Comparison of ENCODE assay signal across 9 cellular contexts in the genomic region with DNA sequence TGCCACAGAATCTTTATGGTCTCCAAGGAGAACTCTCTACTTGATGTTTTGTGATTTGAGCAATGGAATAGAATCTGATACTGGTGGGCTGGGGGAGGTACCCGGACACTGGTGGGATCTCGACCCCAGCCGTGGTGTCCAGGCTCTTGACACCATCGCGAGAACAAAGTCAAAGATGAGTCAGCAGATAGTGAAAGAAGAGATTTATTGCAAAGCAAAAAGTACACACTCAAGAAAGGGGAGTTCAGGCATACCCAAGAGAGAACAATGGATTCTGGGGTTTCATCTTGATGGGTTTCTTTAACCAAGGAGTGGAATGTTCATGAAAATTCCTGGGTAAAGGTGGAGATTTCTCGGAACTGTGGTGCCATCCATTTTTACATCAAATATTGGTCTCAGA. TPM values are rescaled to one million over a fixed set of nuclear protein-coding genes. Genes with fewer than 3 reads are reported as not detected.
A peak's percentile ranks its signal among the peaks of the same experiment; 100 is the strongest.
DNase-seq lines count a peak whose midpoint lies in the region; ATAC-seq, FAIRE-seq and TF ChIP-seq lines count a peak whose summit lies in the region.
"Not testable (repeated sequence)": the region's sequence is repeated elsewhere in the genome, so short reads cannot be mapped to it uniquely, and the experiment has no call there.
"Had no signal": no experiment of that assay in that cellular context is flagged by ENCODE, and none has a peak within 500 bp of the region (broad histone marks: within the 10 kb centered on the region; RNA-seq: fewer than 3 reads in every experiment).

No MANE protein-coding gene starts in this region.

- FAIRE-seq in A549 (lab: Jason Lieb, UNC): not testable (repeated sequence)

- peaks cover 25% of the 10 kb centered on the region for H3K4me1 Mint-ChIP-seq in Caco-2 (ENCODE audit: low read depth, unreplicated experiment)
- peaks cover 24% of the 10 kb centered on the region for H3K4me1 Mint-ChIP-seq in activated CD8-positive, alpha-beta T cell treated with anti-CD3 and anti-CD28 coated beads for 36 hours (ENCODE audit: low read depth)
- peaks cover 44% of the 10 kb centered on the region for H3K4me1 Mint-ChIP-seq in activated naive CD4-positive, alpha-beta T cell treated with anti-CD3 and anti-CD28 coated beads, Interleukin-2, amount 50 U/mL, for 24 hours
- H3K4me1 Mint-ChIP-seq in central memory CD8-positive, alpha-beta T cell: peaks cover 25% of the 10 kb centered on the region
- H3K4me1 Mint-ChIP-seq in naive B cell: peaks cover 23 to 51% (median 26%) of the 10 kb centered on the region in 3 donors
- peaks cover 19% of the 10 kb centered on the region for H3K4me1 Mint-ChIP-seq in osteocyte (ENCODE audit: unreplicated experiment)

- H3K9me3 Mint-ChIP-seq in Caco-2 (ENCODE audit: unreplicated experiment); activated CD8-positive, alpha-beta T cell treated with anti-CD3 and anti-CD28 coated beads for 36 hours; activated naive CD4-positive, alpha-beta T cell treated with anti-CD3 and anti-CD28 coated beads, Interleukin-2, amount 50 U/mL, for 24 hours; central memory CD8-positive, alpha-beta T cell; naive B cell; osteocyte (ENCODE audit: unreplicated experiment): not testable (repeated sequence)

- H3K27me3 ChIP-seq in Caco-2 (replicated peaks; ENCODE audit: control insufficient read depth, insufficient read depth, low read length): not testable (repeated sequence)

- not testable (repeated sequence) for H3K9me2 ChIP-seq in OCI-LY7 (ENCODE audit: insufficient read depth, low read length)

- not testable (repeated sequence) for ATAC-seq in A549; activated CD8-positive, alpha-beta T cell treated with anti-CD3 and anti-CD28 coated beads for 36 hours; central memory CD8-positive, alpha-beta T cell (replicated peaks; ENCODE audit: extremely low read depth, poor library complexity, severe bottlenecking); naive B cell (ENCODE audit: low read depth in 2 of 2)

- H2AFZ ChIP-seq in OCI-LY7 (ENCODE audit: low read length): not testable (repeated sequence)

- not testable (repeated sequence) for H3K27ac ChIP-seq in A549; OCI-LY7 (ENCODE audit: low read depth, low read length, poor library complexity, severe bottlenecking)

- not testable (repeated sequence) for TF ChIP-seq EP300 in A549 (IDR thresholded peaks at IDR 0.05)

- not testable (repeated sequence) for BruUV-seq in Caco-2 (replicated peaks; lab: Mats Ljungman, UMichigan); OCI-LY7 (replicated peaks; lab: Mats Ljungman, UMichigan)

- POLR2A ChIA-PET in A549 (lab: Yijun Ruan, JAX); Caco-2 (lab: Charles Lee); OCI-LY7 (lab: Charles Lee); activated CD8-positive, alpha-beta T cell treated with anti-CD3 and anti-CD28 coated beads for 36 hours (lab: Charles Lee): not testable (repeated sequence)

- H4K20me1 ChIP-seq in OCI-LY7 (ENCODE audit: insufficient read depth, low read length): not testable (repeated sequence)

- not testable (repeated sequence) for TF ChIP-seq POLR2A in A549 (IDR thresholded peaks at IDR 0.05; ENCODE audit: low read length)

- H3K4me3 ChIP-seq in A549; Caco-2 (ENCODE audit: low read depth, low read length); OCI-LY7 (ENCODE audit: low read depth, low read length, poor library complexity, severe bottlenecking): not testable (repeated sequence)

- not testable (repeated sequence) for TF ChIP-seq CTCF in A549 (IDR thresholded peaks at IDR 0.05); Caco-2 (IDR thresholded peaks at IDR 0.05; ENCODE audit: insufficient read depth in 1 of 2, low read depth in 1 of 2, low read length in 1 of 2, severe bottlenecking in 1 of 2, unreplicated experiment in 1 of 2); OCI-LY7 (conservative IDR thresholded peaks at IDR 0.05; ENCODE audit: low read length); activated CD8-positive, alpha-beta T cell treated with anti-CD3 and anti-CD28 coated beads for 36 hours (IDR thresholded peaks at IDR 0.05); osteocyte (IDR thresholded peaks at IDR 0.05)

- DNase-seq in A549 (ENCODE audit: low read depth in 1 of 2, low spot score in 1 of 2); Caco-2; OCI-LY7 (ENCODE audit: low spot score); activated CD8-positive, alpha-beta T cell treated with anti-CD3 and anti-CD28 coated beads for 36 hours; central memory CD8-positive, alpha-beta T cell (ENCODE audit: low spot score in 2 of 2); naive B cell; osteocyte (ENCODE audit: extremely low spot score, unreplicated experiment): not testable (repeated sequence)

- H3K9me3 ChIP-seq in A549; Caco-2; OCI-LY7 (ENCODE audit: low read length): not testable (repeated sequence)

- not testable (repeated sequence) for H3K27me3 Mint-ChIP-seq in Caco-2 (ENCODE audit: insufficient read depth, unreplicated experiment); activated CD8-positive, alpha-beta T cell treated with anti-CD3 and anti-CD28 coated beads for 36 hours; activated naive CD4-positive, alpha-beta T cell treated with anti-CD3 and anti-CD28 coated beads, Interleukin-2, amount 50 U/mL, for 24 hours; central memory CD8-positive, alpha-beta T cell; naive B cell
- H3K27me3 Mint-ChIP-seq in osteocyte (ENCODE audit: unreplicated experiment): peaks cover 16% of the 10 kb centered on the region

- peaks cover 20% of the 10 kb centered on the region for H3K36me3 Mint-ChIP-seq in Caco-2 (ENCODE audit: insufficient read depth, unreplicated experiment)
- H3K36me3 Mint-ChIP-seq in activated CD8-positive, alpha-beta T cell treated with anti-CD3 and anti-CD28 coated beads for 36 hours (ENCODE audit: low read depth); activated naive CD4-positive, alpha-beta T cell treated with anti-CD3 and anti-CD28 coated beads, Interleukin-2, amount 50 U/mL, for 24 hours; naive B cell; osteocyte (ENCODE audit: unreplicated experiment): not testable (repeated sequence)
- peaks cover 32% of the 10 kb centered on the region for H3K36me3 Mint-ChIP-seq in central memory CD8-positive, alpha-beta T cell (ENCODE audit: insufficient read depth)

- peak overlapping the region; percentile 52 for H3K4me3 Mint-ChIP-seq in Caco-2 (ENCODE audit: unreplicated experiment)
- peak overlapping the region; percentile 74 for H3K4me3 Mint-ChIP-seq in activated CD8-positive, alpha-beta T cell treated with anti-CD3 and anti-CD28 coated beads for 36 hours
- peak overlapping the region; percentile 82 for H3K4me3 Mint-ChIP-seq in activated naive CD4-positive, alpha-beta T cell treated with anti-CD3 and anti-CD28 coated beads, Interleukin-2, amount 50 U/mL, for 24 hours
- H3K4me3 Mint-ChIP-seq in central memory CD8-positive, alpha-beta T cell: peak overlapping the region; percentile 24
- H3K4me3 Mint-ChIP-seq in naive B cell: peak overlapping the region in 6 of 8 donors; percentile 46 to 94 (median 85)
- peak overlapping the region; percentile 15 for H3K4me3 Mint-ChIP-seq in osteocyte (ENCODE audit: unreplicated experiment)

- intact Hi-C loops in Caco-2 (cut with micrococcal nuclease; ENCODE audit: unreplicated experiment); OCI-LY7 (cut with micrococcal nuclease; ENCODE audit: unreplicated experiment); activated CD8-positive, alpha-beta T cell treated with anti-CD3 and anti-CD28 coated beads for 36 hours (cut with micrococcal nuclease): not testable (repeated sequence)

- H3K79me2 ChIP-seq in OCI-LY7 (ENCODE audit: insufficient read depth, low read depth, low read length): not testable (repeated sequence)

- TF ChIP-seq RAD21 in A549 (conservative IDR thresholded peaks at IDR 0.05 in 1 of 2, IDR thresholded peaks at IDR 0.05 in 1 of 2): not testable (repeated sequence)

- H3K27ac Mint-ChIP-seq in Caco-2 (ENCODE audit: unreplicated experiment); activated CD8-positive, alpha-beta T cell treated with anti-CD3 and anti-CD28 coated beads for 36 hours; osteocyte (ENCODE audit: unreplicated experiment): not testable (repeated sequence)
- peak overlapping the region; percentile 32 for H3K27ac Mint-ChIP-seq in activated naive CD4-positive, alpha-beta T cell treated with anti-CD3 and anti-CD28 coated beads, Interleukin-2, amount 50 U/mL, for 24 hours
- peak overlapping the region; percentile 100 for H3K27ac Mint-ChIP-seq in central memory CD8-positive, alpha-beta T cell (ENCODE audit: low read depth)
- H3K27ac Mint-ChIP-seq in naive B cell: peak overlapping the region in 3 of 6 donors; percentile 40 to 100 (median 100)

- peak overlapping the region; percentile 84; the same call in 2 of the 3 replicates for H3K4me2 ChIP-seq in A549
- 0 out of 2 replicates have a peak overlapping the region, but pooled peaks have one; percentile 74 for H3K4me2 ChIP-seq in OCI-LY7 (ENCODE audit: low read length)

- WGBS in A549 (ENCODE audit: missing lambda C conversion rate): 65% methylated on average over 6 of the region's 6 CpGs

- not testable (repeated sequence) for H3K36me3 ChIP-seq in Caco-2 (ENCODE audit: control insufficient read depth, insufficient read depth, low read length); OCI-LY7 (ENCODE audit: insufficient read depth, low read length)

- H3K4me1 ChIP-seq in A549 (peaks cover 12% of the 10 kb centered on the region), OCI-LY7 (ENCODE audit: insufficient read depth, low read length, poor library complexity, severe bottlenecking) (peaks cover 28% of the 10 kb centered on the region)
- not testable (repeated sequence) for H3K4me1 ChIP-seq in Caco-2

- CTCF ChIA-PET in A549 (lab: Yijun Ruan, JAX); Caco-2 (lab: Charles Lee); OCI-LY7 (lab: Charles Lee; ENCODE audit: unreplicated experiment); activated CD8-positive, alpha-beta T cell treated with anti-CD3 and anti-CD28 coated beads for 36 hours (lab: Charles Lee): not testable (repeated sequence)

RNA-seq across cellular contexts. Expression of a gene that starts 1.4 kb away (rescaled TPM):
- polyA plus RNA-seq in A549 (2011; rRNA removed) (56.2 TPM in 1 of 2 replicates, not detected in the other), A549 (2017; fragmentation: RNase III; extraction: RNeasy Plus Mini Kit Qiagen cat#74134 plus additional on column Dnase treatment) (6.5 to 8.5 TPM (median 6.6 TPM) in 3 replicates), naive B cell (ENCODE audit: low read depth in 6 of 6) (10 to 100 TPM in 4 of 6 donors, not detected in 2; 27.4 to 56.9 (median 45.9) TPM)
- polyA plus RNA-seq in A549 (2012; cell fraction: cytosol; rRNA removed): not detected in 2 replicates
- polyA plus RNA-seq in A549 (2012; cell fraction: nucleus; rRNA removed): not detected in 2 replicates
- polyA minus RNA-seq in A549 (2011; rRNA and poly(A)+ RNA removed): 38,453 and 40,699 TPM in 2 replicates
- total RNA-seq in Caco-2 (2022) (1,622 and 1,638 TPM in 2 replicates), OCI-LY7 (2022) (1,721 and 1,968 TPM in 2 replicates), osteocyte (2,650 and 2,859 TPM in 2 replicates)
- total RNA-seq in OCI-LY7 (2014; rRNA removed; shearing (Covaris generic)): under 0.01 TPM in 2 replicates
- 1,000 to 10,000 TPM in 1 of 2 experiments, 100 to 1,000 TPM in 1; 820 to 1,043 TPM for total RNA-seq in activated CD8-positive, alpha-beta T cell treated with anti-CD3 and anti-CD28 coated beads for 36 hours
- polyA plus RNA-seq: AG04450 had no signal

RNA-seq across cellular contexts. Expression of a gene that starts 27.4 kb away (rescaled TPM):
- 4.4 TPM in 2 replicates for polyA plus RNA-seq in A549 (2011; rRNA removed)
- polyA plus RNA-seq in A549 (2012; cell fraction: cytosol; rRNA removed): 13.2 TPM in 2 replicates
- 55.2 and 67.4 TPM in 2 replicates for polyA plus RNA-seq in A549 (2012; cell fraction: nucleus; rRNA removed)
- polyA plus RNA-seq in A549 (2017; fragmentation: RNase III; extraction: RNeasy Plus Mini Kit Qiagen cat#74134 plus additional on column Dnase treatment): 6.8 to 11.8 TPM (median 10.6 TPM) in 3 replicates
- polyA minus RNA-seq in A549 (2011; rRNA and poly(A)+ RNA removed): 4.7 and 7.1 TPM in 2 replicates
- 7.6 and 9.1 TPM in 2 replicates for total RNA-seq in Caco-2 (2022)
- total RNA-seq in OCI-LY7 (2014; rRNA removed; shearing (Covaris generic)): 36.3 and 57.9 TPM in 2 replicates
- total RNA-seq in OCI-LY7 (2022): 54.0 and 54.1 TPM in 2 replicates
- total RNA-seq in activated CD8-positive, alpha-beta T cell treated with anti-CD3 and anti-CD28 coated beads for 36 hours: 10 to 100 TPM; 27.7 to 28.5 TPM
- 1 to 10 TPM; 1.4 to 4.0 (median 2.3) TPM for polyA plus RNA-seq in naive B cell (ENCODE audit: low read depth in 6 of 6)
- total RNA-seq in osteocyte: 31.4 and 34.5 TPM in 2 replicates

Comparison
In these comparisons a context has a peak if more than half of its experiments do, and no peak if none do; other contexts are left out.
1. H3K4me3 Mint-ChIP-seq: peak in every context shown above with its lines; median percentile 85 in naive B cell; 82 in activated naive CD4-positive, alpha-beta T cell treated with anti-CD3 and anti-CD28 coated beads, Interleukin-2, amount 50 U/mL, for 24 hours; 74 in activated CD8-positive, alpha-beta T cell treated with anti-CD3 and anti-CD28 coated beads for 36 hours; 52 in Caco-2; 24 in central memory CD8-positive, alpha-beta T cell; 15 in osteocyte.